ENCODE assay signal across 19 cellular contexts in genomic region chr17:57614742-57615141, GRCh38.
"Had no signal": no experiment of that assay in that cellular context is flagged by ENCODE, and none has a peak within 500 bp of the region (broad histone marks: within the 10 kb centered on the region; RNA-seq: fewer than 3 reads in every experiment).

No MANE protein-coding gene starts in this region.

- H3K27me3 Mint-ChIP-seq: activated naive CD8-positive, alpha-beta T cell; naive B cell; stimulated activated naive CD8-positive, alpha-beta T cell treated with anti-CD3 and anti-CD28 coated beads, Interleukin-15, Interleukin-2, amounts not matched to agents 100 ng/mL and 50 ng/mL, for 24 hours had no signal

- ATAC-seq: mucosa of descending colon had no signal

- H2AFZ ChIP-seq: hepatocyte, parathyroid adenoma had no signal

- H3K4me3 Mint-ChIP-seq: activated naive CD8-positive, alpha-beta T cell; naive B cell; stimulated activated naive CD8-positive, alpha-beta T cell treated with anti-CD3 and anti-CD28 coated beads, Interleukin-15, Interleukin-2, amounts not matched to agents 100 ng/mL and 50 ng/mL, for 24 hours; T-helper 1 cell treated with Interleukin-12 subunit alpha and Interleukin-12 subunit beta and Interleukin-4 antibody, amounts not matched to agents 30 μg/mL and 1 μg/mL, for 36 hours had no signal

- H3K27ac ChIP-seq: hepatocyte, neutrophil, parathyroid adenoma, suprapubic skin, transverse colon, vagina, VCaP had no signal

- DNase-seq: activated CD4-positive, alpha-beta T cell treated with anti-CD3 and anti-CD28 coated beads, Interleukin-2, amount 50 U/mL, for 4 hours; caudate nucleus; foreskin fibroblast; mesenchymal stem cell; mucosa of descending colon; naive B cell; retina; stimulated activated CD4-positive, alpha-beta T cell treated with anti-CD3 and anti-CD28 coated beads, Interleukin-12 subunit alpha, Interleukin-12 subunit beta, amount 100 ng/mL, for 4 hours; stimulated activated CD4-positive, alpha-beta T cell treated with anti-CD3 and anti-CD28 coated beads, Interleukin-1b, Interleukin-23, amount 100 ng/mL, for 48 hours; transverse colon had no signal

- H3K9ac ChIP-seq: parathyroid adenoma had no signal

- H3K9me3 Mint-ChIP-seq: naive B cell; stimulated activated naive CD8-positive, alpha-beta T cell treated with anti-CD3 and anti-CD28 coated beads, Interleukin-15, Interleukin-2, amounts not matched to agents 100 ng/mL and 50 ng/mL, for 24 hours had no signal

- H3K36me3 ChIP-seq: neutrophil, transverse colon, vagina had no signal

- H3K9me3 ChIP-seq: mucosa of descending colon, neutrophil, suprapubic skin, transverse colon, vagina had no signal

- H3K4me1 ChIP-seq: transverse colon, vagina had no signal

- H3K4me2 ChIP-seq: hepatocyte had no signal

- H3K27me3 ChIP-seq: hepatocyte, neutrophil, suprapubic skin, transverse colon, vagina had no signal

- H3K27ac Mint-ChIP-seq: activated naive CD8-positive, alpha-beta T cell; stimulated activated naive CD8-positive, alpha-beta T cell treated with anti-CD3 and anti-CD28 coated beads, Interleukin-15, Interleukin-2, amounts not matched to agents 100 ng/mL and 50 ng/mL, for 24 hours; T-helper 1 cell treated with Interleukin-12 subunit alpha and Interleukin-12 subunit beta and Interleukin-4 antibody, amounts not matched to agents 30 μg/mL and 1 μg/mL, for 36 hours had no signal

- H3K4me3 ChIP-seq: hepatocyte, mucosa of descending colon, suprapubic skin, transverse colon, vagina had no signal
